In genomic region chr6:31460361-31461025, GRCh38 we compare ENCODE assay signal across 20 cellular contexts. TPM values are rescaled to one million over a fixed set of nuclear protein-coding genes. Genes with fewer than 3 reads are reported as not detected.
DNase-seq lines count a peak whose midpoint lies in the region; ATAC-seq and FAIRE-seq lines count a peak whose summit lies in the region.
"Had no signal": no experiment of that assay in that cellular context is flagged by ENCODE, and none has a peak within 500 bp of the region (broad histone marks: within the 10 kb centered on the region; RNA-seq: fewer than 3 reads in every experiment).

No MANE protein-coding gene starts in this region.

- intact Hi-C loops in activated CD4-positive, alpha-beta T cell treated with anti-CD3 and anti-CD28 coated beads, Interleukin-2, amount 10 ng/mL, durations not matched to agents 24 days and 14 days (cut with micrococcal nuclease): no loop called here
- intact Hi-C loops in activated CD4-positive, alpha-beta T cell treated with anti-CD3 and anti-CD28 coated beads for 36 hours (cut with DNase I, micrococcal nuclease): no loop called here
- intact Hi-C loops in CD4-positive, alpha-beta memory T cell (cut with micrococcal nuclease): no loop called here

- peak; percentile 53 for DNase-seq in activated CD4-positive, alpha-beta T cell treated with anti-CD3 and anti-CD28 coated beads, Interleukin-2, amount 10 ng/mL, durations not matched to agents 24 days and 14 days
- DNase-seq in activated CD4-positive, alpha-beta T cell treated with anti-CD3 and anti-CD28 coated beads for 36 hours: no peak
- DNase-seq in CD4-positive, alpha-beta memory T cell: no peak
- DNase-seq in central memory CD8-positive, alpha-beta T cell (ENCODE audit: low spot score in 2 of 2): no peak
- DNase-seq in midbrain (lab: John Stamatoyannopoulos, UW) (no peak), NCI-H446 treated with DMSO at 0.1 percent for 48 hours (lab: John Stamatoyannopoulos, UW) (no peak), frontal cortex (ENCODE audit: low spot score in 2 of 2) (no peak)
- DNase-seq: BE2C, Calu3, DMS153, DMS79 treated with DMSO at 0.1 percent for 48 hours, EL had no signal

- FAIRE-seq in frontal cortex (lab: Jason Lieb, UNC): no peak
- FAIRE-seq: A204.1, G401.6, GM12891, H54 had no signal

- POLR2A ChIA-PET in activated CD4-positive, alpha-beta T cell treated with anti-CD3 and anti-CD28 coated beads for 36 hours (lab: Charles Lee): no interaction called here
- POLR2A ChIA-PET in CD4-positive, alpha-beta memory T cell (lab: Charles Lee; ENCODE audit: partially characterized antibody): interaction anchor here (3.0 kb wide), 1 partner anchor 11 kb away, joined by 24 read pairs; no protein-coding TSS in a partner anchor

- CTCF ChIA-PET in activated CD4-positive, alpha-beta T cell treated with anti-CD3 and anti-CD28 coated beads for 36 hours (lab: Charles Lee): interaction anchor here (0.6 kb wide), 1 partner anchor 541 kb away, joined by 4 read pairs; no protein-coding TSS in a partner anchor
- CTCF ChIA-PET in CD4-positive, alpha-beta memory T cell (lab: Charles Lee; ENCODE audit: partially characterized antibody): interaction anchor here (1.1 kb wide), 1 partner anchor 19 kb away, joined by 4 read pairs; no protein-coding TSS in a partner anchor

- peaks cover 28% of the 10 kb centered on the region for H3K4me1 ChIP-seq in CD4-positive, alpha-beta memory T cell (ENCODE audit: insufficient read depth, low read length)
- H3K4me1 ChIP-seq: BE2C had no signal

- H3K27me3 Mint-ChIP-seq in activated CD4-positive, alpha-beta T cell treated with anti-CD3 and anti-CD28 coated beads, Interleukin-2, amount 10 ng/mL, durations not matched to agents 24 days and 14 days: peaks cover 16% of the 10 kb centered on the region
- H3K27me3 Mint-ChIP-seq in activated CD4-positive, alpha-beta T cell treated with anti-CD3 and anti-CD28 coated beads for 36 hours: peaks cover 2% of the 10 kb centered on the region
- H3K27me3 Mint-ChIP-seq in CD4-positive, alpha-beta memory T cell: no peaks in the 10 kb centered on the region
- no peaks in the 10 kb centered on the region for H3K27me3 Mint-ChIP-seq in central memory CD8-positive, alpha-beta T cell
- H3K27me3 Mint-ChIP-seq: IgD-negative memory B cell had no signal

- ATAC-seq in activated CD4-positive, alpha-beta T cell treated with anti-CD3 and anti-CD28 coated beads for 36 hours: no peak
- ATAC-seq in central memory CD8-positive, alpha-beta T cell (replicated peaks; ENCODE audit: extremely low read depth, poor library complexity, severe bottlenecking): no peak

- H3K4me3 ChIP-seq in CD4-positive, alpha-beta memory T cell (ENCODE audit: low read length in 2 of 2): no peak overlapping the region
- H3K4me3 ChIP-seq: GM23248 had no signal

- H3K27me3 ChIP-seq in CD4-positive, alpha-beta memory T cell (ENCODE audit: insufficient read depth, low read length): no peaks in the 10 kb centered on the region

- no peak overlapping the region for H3K4me3 Mint-ChIP-seq in activated CD4-positive, alpha-beta T cell treated with anti-CD3 and anti-CD28 coated beads, Interleukin-2, amount 10 ng/mL, durations not matched to agents 24 days and 14 days
- H3K4me3 Mint-ChIP-seq in activated CD4-positive, alpha-beta T cell treated with anti-CD3 and anti-CD28 coated beads for 36 hours: no peak overlapping the region
- peak overlapping the region in 5 of 8 donors; percentile 5 to 71 (median 46) for H3K4me3 Mint-ChIP-seq in CD4-positive, alpha-beta memory T cell
- H3K4me3 Mint-ChIP-seq in central memory CD8-positive, alpha-beta T cell: no peak overlapping the region

- no peak overlapping the region for H3K27ac ChIP-seq in CD4-positive, alpha-beta memory T cell (ENCODE audit: low read depth, low read length)
- H3K27ac ChIP-seq: C4-2B, GM23248 had no signal

- no peaks in the 10 kb centered on the region for H3K9me3 Mint-ChIP-seq in activated CD4-positive, alpha-beta T cell treated with anti-CD3 and anti-CD28 coated beads, Interleukin-2, amount 10 ng/mL, durations not matched to agents 24 days and 14 days
- H3K9me3 Mint-ChIP-seq in activated CD4-positive, alpha-beta T cell treated with anti-CD3 and anti-CD28 coated beads for 36 hours (ENCODE audit: low read depth): no peaks in the 10 kb centered on the region
- H3K9me3 Mint-ChIP-seq in CD4-positive, alpha-beta memory T cell: peaks cover 0 to 1% (median 0%) of the 10 kb centered on the region in 8 donors
- no peaks in the 10 kb centered on the region for H3K9me3 Mint-ChIP-seq in central memory CD8-positive, alpha-beta T cell

- peaks cover 27% of the 10 kb centered on the region for H3K36me3 Mint-ChIP-seq in activated CD4-positive, alpha-beta T cell treated with anti-CD3 and anti-CD28 coated beads, Interleukin-2, amount 10 ng/mL, durations not matched to agents 24 days and 14 days (ENCODE audit: low read depth)
- peaks cover 25% of the 10 kb centered on the region for H3K36me3 Mint-ChIP-seq in activated CD4-positive, alpha-beta T cell treated with anti-CD3 and anti-CD28 coated beads for 36 hours (ENCODE audit: low read depth)
- peaks cover 18 to 29% of the 10 kb centered on the region in 2 donors for H3K36me3 Mint-ChIP-seq in CD4-positive, alpha-beta memory T cell
- peaks cover 27% of the 10 kb centered on the region for H3K36me3 Mint-ChIP-seq in central memory CD8-positive, alpha-beta T cell (ENCODE audit: insufficient read depth)

- peaks cover 5% of the 10 kb centered on the region for H3K36me3 ChIP-seq in CD4-positive, alpha-beta memory T cell (ENCODE audit: insufficient read depth, low read length)
- H3K36me3 ChIP-seq: BE2C had no signal

- no peak overlapping the region for H3K27ac Mint-ChIP-seq in activated CD4-positive, alpha-beta T cell treated with anti-CD3 and anti-CD28 coated beads, Interleukin-2, amount 10 ng/mL, durations not matched to agents 24 days and 14 days
- H3K27ac Mint-ChIP-seq in activated CD4-positive, alpha-beta T cell treated with anti-CD3 and anti-CD28 coated beads for 36 hours: no peak overlapping the region
- peak overlapping the region; percentile 59 to 99 (median 77) for H3K27ac Mint-ChIP-seq in CD4-positive, alpha-beta memory T cell
- H3K27ac Mint-ChIP-seq in central memory CD8-positive, alpha-beta T cell (ENCODE audit: low read depth): peak overlapping the region; percentile 8

- no peaks in the 10 kb centered on the region for H3K9me3 ChIP-seq in CD4-positive, alpha-beta memory T cell (ENCODE audit: control insufficient read depth in 1 of 2, low read length in 2 of 2)
- H3K9me3 ChIP-seq: BE2C had no signal

- H3K4me1 Mint-ChIP-seq in activated CD4-positive, alpha-beta T cell treated with anti-CD3 and anti-CD28 coated beads, Interleukin-2, amount 10 ng/mL, durations not matched to agents 24 days and 14 days: peaks cover 27% of the 10 kb centered on the region
- peaks cover 30% of the 10 kb centered on the region for H3K4me1 Mint-ChIP-seq in activated CD4-positive, alpha-beta T cell treated with anti-CD3 and anti-CD28 coated beads for 36 hours
- H3K4me1 Mint-ChIP-seq in CD4-positive, alpha-beta memory T cell: peaks cover 22 to 46% (median 34%) of the 10 kb centered on the region in 4 donors
- peaks cover 41% of the 10 kb centered on the region for H3K4me1 Mint-ChIP-seq in central memory CD8-positive, alpha-beta T cell

RNA-seq across cellular contexts. Expression of gene MICB, which starts 37.5 kb away (rescaled TPM):
- total RNA-seq in activated CD4-positive, alpha-beta T cell treated with anti-CD3 and anti-CD28 coated beads, Interleukin-2, amount 10 ng/mL, durations not matched to agents 24 days and 14 days: 32.8 and 35.5 TPM in 2 replicates
- 10 to 100 TPM; 19.6 to 19.7 TPM for total RNA-seq in activated CD4-positive, alpha-beta T cell treated with anti-CD3 and anti-CD28 coated beads for 36 hours
- total RNA-seq in CD4-positive, alpha-beta memory T cell: 10 to 100 TPM; 21.4 to 26.3 TPM
- 10 to 100 TPM in 1 of 2 donors, 1 to 10 TPM in 1; 8.0 to 11.5 TPM for polyA plus RNA-seq in CD4-positive, alpha-beta memory T cell
- 0.41 TPM for total RNA-seq in frontal cortex
- total RNA-seq: HT1080 had no signal

RNA-seq across cellular contexts. Expression of gene MICA, which starts 57.1 kb away (rescaled TPM):
- total RNA-seq in activated CD4-positive, alpha-beta T cell treated with anti-CD3 and anti-CD28 coated beads, Interleukin-2, amount 10 ng/mL, durations not matched to agents 24 days and 14 days: 6.5 and 7.3 TPM in 2 replicates
- 1 to 10 TPM; 6.3 to 7.1 TPM for total RNA-seq in activated CD4-positive, alpha-beta T cell treated with anti-CD3 and anti-CD28 coated beads for 36 hours
- total RNA-seq in CD4-positive, alpha-beta memory T cell: 10 to 100 TPM; 18.5 to 21.2 TPM
- polyA plus RNA-seq in CD4-positive, alpha-beta memory T cell: 1 to 10 TPM; 3.5 to 5.4 TPM
- 0.82 TPM for total RNA-seq in frontal cortex

Comparison
In these comparisons a context has a peak if more than half of its experiments do, and no peak if none do; other contexts are left out.
1. H3K27ac Mint-ChIP-seq: peak in CD4-positive, alpha-beta memory T cell (7 of 7) and central memory CD8-positive, alpha-beta T cell (single experiment); none in activated CD4-positive, alpha-beta T cell treated with anti-CD3 and anti-CD28 coated beads, Interleukin-2, amount 10 ng/mL, durations not matched to agents 24 days and 14 days (single experiment) and activated CD4-positive, alpha-beta T cell treated with anti-CD3 and anti-CD28 coated beads for 36 hours (single experiment).
2. H3K4me3 Mint-ChIP-seq: peak in CD4-positive, alpha-beta memory T cell (5 of 8); none in activated CD4-positive, alpha-beta T cell treated with anti-CD3 and anti-CD28 coated beads, Interleukin-2, amount 10 ng/mL, durations not matched to agents 24 days and 14 days (single experiment), activated CD4-positive, alpha-beta T cell treated with anti-CD3 and anti-CD28 coated beads for 36 hours (single experiment) and central memory CD8-positive, alpha-beta T cell (single experiment).
3. RNA of gene MICB, which starts 37.5 kb away (total RNA-seq): 32.8 to 35.5 TPM in activated CD4-positive, alpha-beta T cell treated with anti-CD3 and anti-CD28 coated beads, Interleukin-2, amount 10 ng/mL, durations not matched to agents 24 days and 14 days, 21.4 to 26.3 TPM in CD4-positive, alpha-beta memory T cell and 19.6 to 19.7 TPM in activated CD4-positive, alpha-beta T cell treated with anti-CD3 and anti-CD28 coated beads for 36 hours; 0.41 TPM in frontal cortex (single experiment); every median in the first group is over 10 times any median in the second.